Comparison of ENCODE assay signal across 1 cellular context in genomic region chr11:57972013-57972367, GRCh38.
A peak's percentile ranks its signal among the peaks of the same experiment; 100 is the strongest.
TF ChIP-seq lines count a peak whose summit lies in the region.

No MANE protein-coding gene starts in this region.

TF ChIP-seq in HepG2, 621 proteins besides CTCF, POLR2A, EP300 and RAD21 (continued from another document and continues in another):
- TF ChIP-seq AKNA (CRISPR knock-in tag; IDR thresholded peaks at IDR 0.05; ENCODE audit: borderline replicate concordance) (no peak), GATA4 (IDR thresholded peaks at IDR 0.05; ENCODE audit: borderline replicate concordance, low read depth) (peak; percentile 88; the same call in 1 of the 2 replicates), YY1 (IDR thresholded peaks at IDR 0.05; ENCODE audit: insufficient read depth, insufficient replicate concordance, low read depth, low read length) (no peak), CHD4 (IDR thresholded peaks at IDR 0.05; ENCODE audit: borderline replicate concordance, low read length) (no peak), ZSCAN20 (CRISPR knock-in tag; IDR thresholded peaks at IDR 0.05; ENCODE audit: borderline replicate concordance) (0 out of 2 replicates have a peak, but pooled peaks have one; percentile 40), KDM2A (CRISPR knock-in tag; IDR thresholded peaks at IDR 0.05; ENCODE audit: borderline replicate concordance, low read depth) (no peak), ZNF841 (CRISPR knock-in tag; IDR thresholded peaks at IDR 0.05; ENCODE audit: borderline replicate concordance) (no peak), MBD4 (IDR thresholded peaks at IDR 0.05; ENCODE audit: borderline replicate concordance, low read length) (peak; percentile 68; the same call in 1 of the 2 replicates), ZFP91 (CRISPR knock-in tag; IDR thresholded peaks at IDR 0.05; ENCODE audit: borderline replicate concordance) (no peak), NCOA5 (CRISPR knock-in tag; IDR thresholded peaks at IDR 0.05) (no peak), FOSL2 (CRISPR knock-in tag; IDR thresholded peaks at IDR 0.05) (peak; percentile 80), MEIS1 (CRISPR knock-in tag; IDR thresholded peaks at IDR 0.05; ENCODE audit: borderline replicate concordance) (no peak), ZNF10 (CRISPR knock-in tag; IDR thresholded peaks at IDR 0.05; ENCODE audit: borderline replicate concordance, low read depth) (no peak), MXD1 (CRISPR knock-in tag; IDR thresholded peaks at IDR 0.05) (no peak), MBNL3 (CRISPR knock-in tag; conservative IDR thresholded peaks at IDR 0.05) (no peak), ZNF510 (CRISPR knock-in tag; IDR thresholded peaks at IDR 0.05; ENCODE audit: low read depth) (no peak), ZBTB44 (CRISPR knock-in tag; IDR thresholded peaks at IDR 0.05) (no peak), BCL3 (CRISPR knock-in tag; IDR thresholded peaks at IDR 0.05) (no peak), HMGXB3 (CRISPR knock-in tag; IDR thresholded peaks at IDR 0.05; ENCODE audit: borderline replicate concordance) (no peak), ZNF749 (CRISPR knock-in tag; IDR thresholded peaks at IDR 0.05; ENCODE audit: borderline replicate concordance) (no peak), ZNF431 (CRISPR knock-in tag; IDR thresholded peaks at IDR 0.05; ENCODE audit: borderline replicate concordance, low read depth) (no peak), FOXP4 (CRISPR knock-in tag; IDR thresholded peaks at IDR 0.05) (peak; percentile 84), GPBP1L1 (CRISPR knock-in tag; IDR thresholded peaks at IDR 0.05) (no peak), WIZ (CRISPR knock-in tag; IDR thresholded peaks at IDR 0.05) (no peak), ZNF335 (CRISPR knock-in tag; IDR thresholded peaks at IDR 0.05) (no peak), BRF2 (CRISPR knock-in tag; IDR thresholded peaks at IDR 0.05) (no peak), JUND (CRISPR knock-in tag; IDR thresholded peaks at IDR 0.05) (no peak), ZNF713 (CRISPR knock-in tag; IDR thresholded peaks at IDR 0.05) (no peak), KAT8 (CRISPR knock-in tag; IDR thresholded peaks at IDR 0.05) (0 out of 2 replicates have a peak, but pooled peaks have one; percentile 17), ARID4A (CRISPR knock-in tag; IDR thresholded peaks at IDR 0.05; ENCODE audit: borderline replicate concordance) (no peak), TAF1 (CRISPR knock-in tag; IDR thresholded peaks at IDR 0.05) (no peak), TBX2 (CRISPR knock-in tag; IDR thresholded peaks at IDR 0.05; ENCODE audit: borderline replicate concordance) (peak; percentile 71), ZNF121 (CRISPR knock-in tag; IDR thresholded peaks at IDR 0.05) (no peak)
